ENCODE assay signal across 9 cellular contexts in the genomic region with DNA sequence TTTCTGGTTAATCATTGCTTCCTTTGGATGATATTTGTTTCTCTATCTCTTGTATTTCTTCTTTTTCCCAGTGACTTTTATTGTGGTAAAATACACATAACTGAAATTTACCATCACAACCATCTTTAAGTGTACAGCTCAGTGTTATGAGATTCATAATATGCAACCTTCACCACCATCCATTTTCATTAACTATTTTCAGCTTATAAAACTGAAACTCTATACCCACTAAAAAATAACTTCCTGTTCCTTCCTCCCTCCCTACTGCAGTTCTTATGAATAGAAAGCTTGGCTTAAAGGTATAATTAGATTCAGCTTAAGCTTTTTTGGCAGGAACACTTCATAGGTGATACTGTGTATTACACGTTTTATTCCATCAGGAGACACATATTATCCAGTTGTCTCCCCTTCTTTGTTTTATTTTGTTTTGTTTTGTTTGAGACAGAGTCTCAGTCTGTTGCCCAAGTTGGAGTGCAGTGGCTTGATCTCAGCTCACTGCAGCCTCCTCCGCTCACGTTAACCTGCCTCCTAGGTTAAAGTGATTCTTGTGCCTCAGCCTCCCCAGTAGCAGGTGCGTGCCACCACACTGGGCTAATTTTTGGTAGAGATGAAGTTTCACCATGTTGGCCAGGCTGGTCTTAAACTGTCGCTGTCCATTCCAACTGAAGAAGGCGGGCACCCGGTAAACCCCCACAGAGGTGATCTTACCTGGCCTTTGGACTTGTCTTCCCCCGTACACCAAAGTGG. TPM values are rescaled to one million over a fixed set of nuclear protein-coding genes. Genes with fewer than 3 reads are reported as not detected.
A peak's percentile ranks its signal among the peaks of the same experiment; 100 is the strongest.
DNase-seq lines count a peak whose midpoint lies in the region; ATAC-seq and TF ChIP-seq lines count a peak whose summit lies in the region.
"Had no signal": no experiment of that assay in that cellular context is flagged by ENCODE, and none has a peak within 500 bp of the region (broad histone marks: within the 10 kb centered on the region; RNA-seq: fewer than 3 reads in every experiment).

No MANE protein-coding gene starts in this region.

- H3K27me3 ChIP-seq in heart left ventricle (no peaks in the 10 kb centered on the region), prostate gland (replicated peaks; ENCODE audit: insufficient read depth) (no peaks in the 10 kb centered on the region)

- peak overlapping the region; percentile 39 for H3K4me3 Mint-ChIP-seq in activated T-helper 17 cell treated with anti-CD3 and anti-CD28 coated beads, Interleukin-2, amount 50 U/mL, for 72 hours

- DNase-seq in DMS153 (lab: John Stamatoyannopoulos, UW) (peak; percentile 15), DMS153 treated with DMSO at 0.1 percent for 48 hours (lab: John Stamatoyannopoulos, UW; ENCODE audit: unreplicated experiment) (no peak), heart left ventricle (no peak), prostate gland (ENCODE audit: low spot score) (no peak), kidney glomerular epithelial cell (lab: John Stamatoyannopoulos, UW) (no peak)

- H3K4me3 ChIP-seq in heart left ventricle (no peak overlapping the region), prostate gland (no peak overlapping the region)

- 77 to 94% (median 91%) methylated on average over 8 of the region's 8 CpGs for WGBS in heart left ventricle, 4 donors
- 88% methylated on average over 8 of the region's 8 CpGs for WGBS in prostate gland

- peaks cover 0 to 40% (median 0%) of the 10 kb centered on the region in 9 donors for H3K36me3 ChIP-seq in heart left ventricle
- H3K36me3 ChIP-seq in prostate gland: no peaks in the 10 kb centered on the region

- peak overlapping the region in 1 of 12 donors; percentile 73 for H3K27ac ChIP-seq in heart left ventricle
- no peak overlapping the region for H3K27ac ChIP-seq in prostate gland
- H3K27ac ChIP-seq: 22Rv1 had no signal

- H3K27me3 Mint-ChIP-seq in activated T-helper 17 cell treated with anti-CD3 and anti-CD28 coated beads, Interleukin-2, amount 50 U/mL, for 72 hours: no peaks in the 10 kb centered on the region

- H3K4me1 ChIP-seq in heart left ventricle (peaks cover 0 to 6% (median 2%) of the 10 kb centered on the region in 12 donors), prostate gland (replicated peaks) (no peaks in the 10 kb centered on the region)

- intact Hi-C loops in heart left ventricle (cut with DNase I): no loop called here
- intact Hi-C loops in prostate gland (cut with DNase I): no loop called here

- no peak for TF ChIP-seq CTCF in heart left ventricle (IDR thresholded peaks at IDR 0.05)
- no peak for TF ChIP-seq CTCF in prostate gland (IDR thresholded peaks at IDR 0.05)

- peak overlapping the region; percentile 71 for H3K27ac Mint-ChIP-seq in activated T-helper 17 cell treated with anti-CD3 and anti-CD28 coated beads, Interleukin-2, amount 50 U/mL, for 72 hours

- no peaks in the 10 kb centered on the region for H3K9me3 ChIP-seq in heart left ventricle
- H3K9me3 ChIP-seq in prostate gland: no peaks in the 10 kb centered on the region

- H3K36me3 Mint-ChIP-seq in activated T-helper 17 cell treated with anti-CD3 and anti-CD28 coated beads, Interleukin-2, amount 50 U/mL, for 72 hours (ENCODE audit: low read depth): no peaks in the 10 kb centered on the region

- H3K4me1 Mint-ChIP-seq in activated T-helper 17 cell treated with anti-CD3 and anti-CD28 coated beads, Interleukin-2, amount 50 U/mL, for 72 hours: peaks cover 32% of the 10 kb centered on the region

- ATAC-seq in GM21381 (IDR thresholded peaks at IDR 0.05; ENCODE audit: unreplicated experiment) (peak; percentile 93), HG03460 (IDR thresholded peaks at IDR 0.05; ENCODE audit: unreplicated experiment) (peak; percentile 89), heart left ventricle (no peak)
- peak; percentile 72 for ATAC-seq in activated T-helper 17 cell treated with anti-CD3 and anti-CD28 coated beads, Interleukin-2, amount 50 U/mL, for 72 hours (replicated peaks)

- TF ChIP-seq POLR2A in heart left ventricle (IDR thresholded peaks at IDR 0.05): no peak
- TF ChIP-seq POLR2A in prostate gland (IDR thresholded peaks at IDR 0.05): no peak

- H3K9me3 Mint-ChIP-seq in activated T-helper 17 cell treated with anti-CD3 and anti-CD28 coated beads, Interleukin-2, amount 50 U/mL, for 72 hours: peaks cover 3% of the 10 kb centered on the region

RNA-seq across cellular contexts. Expression of gene NOPCHAP1, which starts 45.1 kb away (rescaled TPM):
- 10 to 100 TPM; 20.4 to 31.8 TPM for total RNA-seq in activated T-helper 17 cell treated with anti-CD3 and anti-CD28 coated beads, Interleukin-2, amount 50 U/mL, for 72 hours
- total RNA-seq in heart left ventricle: 10 to 100 TPM in 4 of 9 donors, 1 to 10 TPM in 5; 3.5 to 14.5 (median 9.3) TPM
- polyA plus RNA-seq in heart left ventricle: 1 to 10 TPM; 5.6 to 7.4 TPM
- 1 to 10 TPM; 2.8 to 6.5 TPM for total RNA-seq in prostate gland

RNA-seq across cellular contexts. Expression of gene ALDH1L2, which starts 53.0 kb away (rescaled TPM):
- total RNA-seq in activated T-helper 17 cell treated with anti-CD3 and anti-CD28 coated beads, Interleukin-2, amount 50 U/mL, for 72 hours: 1 to 10 TPM in 1 of 2 donors, under 1 TPM in 1; 0.35 to 2.8 TPM
- 1 to 10 TPM in 8 of 9 donors, under 1 TPM in 1; 0.81 to 6.7 (median 2.0) TPM for total RNA-seq in heart left ventricle
- 1 to 10 TPM in 1 of 2 donors, under 1 TPM in 1; 0.53 to 2.3 TPM for polyA plus RNA-seq in heart left ventricle
- 1 to 10 TPM; 2.6 to 5.3 TPM for total RNA-seq in prostate gland

Comparison
In these comparisons a context has a peak if more than half of its experiments do, and no peak if none do; other contexts are left out.
1. ATAC-seq: peak in GM21381 (single experiment), HG03460 (single experiment) and activated T-helper 17 cell treated with anti-CD3 and anti-CD28 coated beads, Interleukin-2, amount 50 U/mL, for 72 hours (single experiment); none in heart left ventricle (0 of 4).